Comparison of ENCODE assay signal across 15 cellular contexts in the genomic region with DNA sequence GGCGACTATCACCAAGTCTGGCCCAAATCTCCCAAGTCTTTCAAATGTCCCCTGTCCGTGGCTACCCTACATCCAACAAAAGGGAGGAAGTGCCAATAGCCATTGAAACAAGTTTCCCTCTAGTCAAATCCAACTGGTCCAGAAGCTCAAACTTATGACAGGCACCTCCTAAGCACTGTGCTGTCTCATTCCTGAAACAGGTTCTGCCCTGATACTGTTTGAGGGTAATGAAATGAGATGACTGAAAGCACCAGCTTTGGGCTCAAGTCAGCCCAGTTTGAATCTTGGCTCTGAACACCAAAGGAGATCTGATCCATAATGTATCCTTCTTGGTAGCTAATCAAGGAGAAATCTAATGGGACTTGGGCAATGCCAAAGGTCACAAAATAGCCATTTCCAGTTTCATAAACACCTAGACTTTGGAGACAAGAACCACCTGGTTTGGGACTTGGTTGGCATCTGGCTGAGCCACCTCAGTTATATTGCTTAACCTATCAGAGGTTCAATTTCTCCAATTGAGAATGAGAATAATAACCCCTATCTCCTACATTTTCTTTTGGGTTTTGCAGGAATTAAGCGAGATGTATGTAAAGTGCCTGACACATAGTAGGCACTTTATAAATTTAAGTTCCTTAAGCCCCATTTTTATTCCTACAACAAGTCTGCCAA. TPM values are rescaled to one million over a fixed set of nuclear protein-coding genes. Genes with fewer than 3 reads are reported as not detected.
A peak's percentile ranks its signal among the peaks of the same experiment; 100 is the strongest.
DNase-seq lines count a peak whose midpoint lies in the region; ATAC-seq and TF ChIP-seq lines count a peak whose summit lies in the region.
"Had no signal": no experiment of that assay in that cellular context is flagged by ENCODE, and none has a peak within 500 bp of the region (broad histone marks: within the 10 kb centered on the region; RNA-seq: fewer than 3 reads in every experiment).

No MANE protein-coding gene starts in this region.

- 96 to 98% (median 97%) methylated on average over 3 of the region's 3 CpGs for WGBS in heart left ventricle, 4 donors
- 100% methylated on average over 3 of the region's 3 CpGs for WGBS in mesenchymal stem cell
- WGBS in upper lobe of left lung, 2 donors: 92 to 95% methylated on average over 3 of the region's 3 CpGs

- peak overlapping the region; percentile 58 for H3K9ac ChIP-seq in mesenchymal stem cell (ENCODE audit: low read length)

- H2BK5ac ChIP-seq in mesenchymal stem cell (ENCODE audit: low read depth, low read length, poor library complexity, severe bottlenecking): no peak overlapping the region

- no peak overlapping the region for H2BK12ac ChIP-seq in mesenchymal stem cell (ENCODE audit: low read length in 2 of 2)

- peak overlapping the region in 1 of 2 experiments; percentile 31 for H3K4ac ChIP-seq in mesenchymal stem cell (ENCODE audit: low read depth in 1 of 2, low read length in 2 of 2)

- H3K9me3 ChIP-seq in heart left ventricle (no peaks in the 10 kb centered on the region), mesenchymal stem cell (ENCODE audit: control insufficient read depth, low read length) (no peaks in the 10 kb centered on the region), upper lobe of left lung (no peaks in the 10 kb centered on the region)
- H3K9me3 ChIP-seq: neutrophil, vagina had no signal

- H2AK5ac ChIP-seq in mesenchymal stem cell (ENCODE audit: low read length, severe bottlenecking): no peak overlapping the region

- H3K36me3 ChIP-seq in heart left ventricle: no peaks in the 10 kb centered on the region
- H3K36me3 ChIP-seq in mesenchymal stem cell (ENCODE audit: control insufficient read depth in 1 of 2, insufficient read depth in 2 of 2, low read depth in 1 of 2, low read length in 2 of 2): no peaks in the 10 kb centered on the region
- H3K36me3 ChIP-seq in upper lobe of left lung: no peaks in the 10 kb centered on the region
- H3K36me3 ChIP-seq: neutrophil, vagina had no signal

- no peak for TF ChIP-seq CTCF in heart left ventricle (IDR thresholded peaks at IDR 0.05)
- TF ChIP-seq CTCF in upper lobe of left lung (IDR thresholded peaks at IDR 0.05): no peak

- H4K91ac ChIP-seq in mesenchymal stem cell (ENCODE audit: low read length): no peak overlapping the region

- no peak overlapping the region for H3K23ac ChIP-seq in mesenchymal stem cell (ENCODE audit: low read length in 2 of 2)

- H3K27ac ChIP-seq in heart left ventricle: peak overlapping the region in 3 of 12 donors; percentile 37 to 70 (median 40)
- no peak overlapping the region for H3K27ac ChIP-seq in mesenchymal stem cell (ENCODE audit: low read length, poor library complexity, severe bottlenecking)
- H3K27ac ChIP-seq in upper lobe of left lung: no peak overlapping the region
- H3K27ac ChIP-seq: neutrophil had no signal

- no peaks in the 10 kb centered on the region for H3K27me3 ChIP-seq in heart left ventricle
- no peaks in the 10 kb centered on the region for H3K27me3 ChIP-seq in mesenchymal stem cell (ENCODE audit: control insufficient read depth in 1 of 2, insufficient read depth in 1 of 2, low read length in 2 of 2)
- H3K27me3 ChIP-seq in upper lobe of left lung: no peaks in the 10 kb centered on the region
- H3K27me3 ChIP-seq: vagina had no signal

- peak overlapping the region; percentile 67 for H3K4me3 Mint-ChIP-seq in activated naive CD8-positive, alpha-beta T cell
- H3K4me3 Mint-ChIP-seq: brain had no signal

- no peak overlapping the region for H3K18ac ChIP-seq in mesenchymal stem cell (ENCODE audit: low read depth in 1 of 2, low read length in 2 of 2)

- H3K27me3 Mint-ChIP-seq in activated naive CD8-positive, alpha-beta T cell: no peaks in the 10 kb centered on the region
- H3K27me3 Mint-ChIP-seq: brain had no signal

- H3K4me3 ChIP-seq in heart left ventricle (peak overlapping the region in 9 of 12 donors; percentile 48 to 66 (median 58)), mesenchymal stem cell (ENCODE audit: insufficient read depth in 1 of 2, low read depth in 1 of 2, low read length in 2 of 2) (no peak overlapping the region), upper lobe of left lung (peak overlapping the region in 3 of 4 donors; percentile 40 to 52 (median 43))

- no peak overlapping the region for H2AFZ ChIP-seq in mesenchymal stem cell (ENCODE audit: low read depth, low read length)

- no peak overlapping the region for H2BK120ac ChIP-seq in mesenchymal stem cell (ENCODE audit: low read depth, low read length)

- no peaks in the 10 kb centered on the region for H3K79me1 ChIP-seq in mesenchymal stem cell (replicated peaks; ENCODE audit: low read length, poor library complexity, severe bottlenecking)

- no peak for ATAC-seq in heart left ventricle
- ATAC-seq in Right ventricle myocardium superior (ENCODE audit: poor library complexity): no peak
- no peak for ATAC-seq in upper lobe of left lung (ENCODE audit: low FRiP score in 2 of 2)

- no peaks in the 10 kb centered on the region for H3K36me3 Mint-ChIP-seq in activated naive CD8-positive, alpha-beta T cell
- H3K36me3 Mint-ChIP-seq: brain had no signal

- TF ChIP-seq EP300 in upper lobe of left lung (IDR thresholded peaks at IDR 0.05): no peak

- no peak overlapping the region for H3K4me2 ChIP-seq in mesenchymal stem cell (ENCODE audit: low read length, poor library complexity, severe bottlenecking)

- H3K4me1 ChIP-seq in heart left ventricle (peaks cover 0 to 16% (median 5%) of the 10 kb centered on the region in 12 donors), mesenchymal stem cell (ENCODE audit: control insufficient read depth, insufficient read depth, low read depth, low read length) (peaks cover 4% of the 10 kb centered on the region), upper lobe of left lung (peaks cover 0 to 8% (median 2%) of the 10 kb centered on the region in 4 donors)

- no peak overlapping the region for H2BK15ac ChIP-seq in mesenchymal stem cell (ENCODE audit: low read depth, poor library complexity, severe bottlenecking)

- H3K14ac ChIP-seq in mesenchymal stem cell (ENCODE audit: low read length in 2 of 2): no peak overlapping the region

- no peak overlapping the region for H4K8ac ChIP-seq in mesenchymal stem cell (ENCODE audit: low read length)

- TF ChIP-seq POLR2A in heart left ventricle (IDR thresholded peaks at IDR 0.05) (no peak), upper lobe of left lung (IDR thresholded peaks at IDR 0.05) (no peak)

- intact Hi-C loops in heart left ventricle (cut with DNase I) (no loop called here), Right ventricle myocardium superior (cut with DNase I) (no loop called here)

- DNase-seq in heart left ventricle (no peak), Right ventricle myocardium superior (no peak), mesenchymal stem cell (no peak), upper lobe of left lung (no peak), NCI-H526 treated with DMSO at 0.1 percent for 48 hours (lab: John Stamatoyannopoulos, UW) (no peak), NCI-H345 treated with DMSO at 0.1 percent for 48 hours (lab: John Stamatoyannopoulos, UW; ENCODE audit: unreplicated experiment) (no peak), GOT3 (lab: John Stamatoyannopoulos, UW) (no peak)
- DNase-seq: Kasumi-1, NCI-H2029, NCI-H748 treated with DMSO at 0.1 percent for 48 hours, SHP77 treated with DMSO at 0.1 percent for 48 hours had no signal

- H3K9me3 Mint-ChIP-seq in activated naive CD8-positive, alpha-beta T cell (ENCODE audit: low read depth): no peaks in the 10 kb centered on the region

- peaks cover 3% of the 10 kb centered on the region for H3K4me1 Mint-ChIP-seq in activated naive CD8-positive, alpha-beta T cell (ENCODE audit: low read depth)

- no peak overlapping the region for H3K27ac Mint-ChIP-seq in activated naive CD8-positive, alpha-beta T cell
- H3K27ac Mint-ChIP-seq: brain had no signal

RNA-seq across cellular contexts. Expression of a gene that starts 34.7 kb away (rescaled TPM):
- total RNA-seq in heart left ventricle (10 to 100 TPM; 11.2 to 45.5 (median 29.9) TPM), Right ventricle myocardium superior (13.2 TPM), upper lobe of left lung (10 to 100 TPM; 20.2 to 51.3 (median 28.4) TPM)
- 10 to 100 TPM in 1 of 2 donors, 1 to 10 TPM in 1; 4.5 to 15.8 TPM for polyA plus RNA-seq in heart left ventricle
- polyA plus RNA-seq in mesenchymal stem cell (2013, experiment 1 of 2): 61.5 TPM
- 57.0 TPM for polyA plus RNA-seq in mesenchymal stem cell (2013, experiment 2 of 2)

Comparison
In these comparisons a context has a peak if more than half of its experiments do, and no peak if none do; other contexts are left out.
1. H3K4me3 ChIP-seq: peak in heart left ventricle (9 of 12) and upper lobe of left lung (3 of 4); none in mesenchymal stem cell (0 of 2).